13 cellular contexts compared by ENCODE assay signal in genomic region chr19:14407889-14408640, GRCh38. TPM values are rescaled to one million over a fixed set of nuclear protein-coding genes. Genes with fewer than 3 reads are reported as not detected.
DNase-seq lines count a peak whose midpoint lies in the region; ATAC-seq, FAIRE-seq and TF ChIP-seq lines count a peak whose summit lies in the region.
"Had no signal": no experiment of that assay in that cellular context is flagged by ENCODE, and none has a peak within 500 bp of the region (broad histone marks: within the 10 kb centered on the region; RNA-seq: fewer than 3 reads in every experiment).

No MANE protein-coding gene starts in this region.

- no peak overlapping the region for H3K4me3 ChIP-seq in A549
- H3K4me3 ChIP-seq in thyroid gland (replicated peaks in 1 of 3): no peak overlapping the region
- H3K4me3 ChIP-seq: left lung, thoracic aorta had no signal

- peaks cover 74% of the 10 kb centered on the region for H3K36me3 Mint-ChIP-seq in activated CD4-positive, alpha-beta T cell treated with anti-CD3 and anti-CD28 coated beads, Interleukin-2, amount 10 ng/mL, durations not matched to agents 7 days and 5 days (ENCODE audit: low read depth)
- peaks cover 100% of the 10 kb centered on the region for H3K36me3 Mint-ChIP-seq in effector memory CD8-positive, alpha-beta T cell (ENCODE audit: insufficient read depth)

- H3K4me2 ChIP-seq in A549: no peak overlapping the region

- peaks cover 62 to 65% of the 10 kb centered on the region in 2 donors for H3K36me3 ChIP-seq in thyroid gland

- no peak for FAIRE-seq in A549 (lab: Jason Lieb, UNC)

- no peaks in the 10 kb centered on the region for H3K9me3 ChIP-seq in A549
- no peaks in the 10 kb centered on the region for H3K9me3 ChIP-seq in thyroid gland
- H3K9me3 ChIP-seq: left lung, thoracic aorta had no signal

- peaks cover 37% of the 10 kb centered on the region for H3K4me1 Mint-ChIP-seq in activated CD4-positive, alpha-beta T cell treated with anti-CD3 and anti-CD28 coated beads, Interleukin-2, amount 10 ng/mL, durations not matched to agents 7 days and 5 days
- H3K4me1 Mint-ChIP-seq in effector memory CD8-positive, alpha-beta T cell (ENCODE audit: low read depth in 2 of 2): peaks cover 29 to 66% of the 10 kb centered on the region in 2 donors

- POLR2A ChIA-PET in A549 (lab: Yijun Ruan, JAX): interaction anchor here (0.6 kb wide), 1 partner anchor 26 kb away, joined by 3 read pairs; no protein-coding TSS in a partner anchor
- POLR2A ChIA-PET in activated CD4-positive, alpha-beta T cell treated with anti-CD3 and anti-CD28 coated beads, Interleukin-2, amount 10 ng/mL, durations not matched to agents 7 days and 5 days (lab: Charles Lee): no interaction called here

- in situ Hi-C loops in GM13977 (cut with MboI; ENCODE audit: low pct_unique_long_range_greater_than_20kb, low sequenced_read_pairs, unreplicated experiment): no loop called here

- CTCF ChIA-PET in A549 (lab: Yijun Ruan, JAX): interaction anchor here (3.9 kb wide), 1 partner anchor 47 kb away, joined by 22 read pairs; no protein-coding TSS in a partner anchor
- CTCF ChIA-PET in activated CD4-positive, alpha-beta T cell treated with anti-CD3 and anti-CD28 coated beads, Interleukin-2, amount 10 ng/mL, durations not matched to agents 7 days and 5 days (lab: Charles Lee): interaction anchor here (0.7 to 4.2 kb wide), 5 partner anchors 15 to 48 kb away, joined by 3 to 27 read pairs (median 6); partner anchors contain the start of gene ADGRE5

- no peak for TF ChIP-seq EP300 in A549 (IDR thresholded peaks at IDR 0.05)

- ATAC-seq in A549: peak; percentile 2 to 23; a peak in 4 of 6 replicates
- no peak for ATAC-seq in effector memory CD8-positive, alpha-beta T cell (replicated peaks)
- ATAC-seq in GM21390 (IDR thresholded peaks at IDR 0.05; ENCODE audit: unreplicated experiment): no peak
- ATAC-seq: left lung had no signal

- H3K27me3 ChIP-seq in thyroid gland: no peaks in the 10 kb centered on the region
- H3K27me3 ChIP-seq: left lung had no signal

- no peak for TF ChIP-seq RAD21 in A549 (conservative IDR thresholded peaks at IDR 0.05 in 1 of 2, IDR thresholded peaks at IDR 0.05 in 1 of 2)

- no peaks in the 10 kb centered on the region for H3K27me3 Mint-ChIP-seq in activated CD4-positive, alpha-beta T cell treated with anti-CD3 and anti-CD28 coated beads, Interleukin-2, amount 10 ng/mL, durations not matched to agents 7 days and 5 days
- no peaks in the 10 kb centered on the region for H3K27me3 Mint-ChIP-seq in effector memory CD8-positive, alpha-beta T cell

- no peaks in the 10 kb centered on the region for H3K9me3 Mint-ChIP-seq in activated CD4-positive, alpha-beta T cell treated with anti-CD3 and anti-CD28 coated beads, Interleukin-2, amount 10 ng/mL, durations not matched to agents 7 days and 5 days
- no peaks in the 10 kb centered on the region for H3K9me3 Mint-ChIP-seq in effector memory CD8-positive, alpha-beta T cell

- WGBS in A549 (ENCODE audit: missing lambda C conversion rate): 84% methylated on average over 14 of the region's 21 CpGs
- WGBS in thyroid gland, 2 donors: 87 to 91% methylated on average over 13 to 20 of the region's 21 CpGs

- intact Hi-C loops in thyroid gland (cut with DNase I): no loop called here

- H3K27ac Mint-ChIP-seq in activated CD4-positive, alpha-beta T cell treated with anti-CD3 and anti-CD28 coated beads, Interleukin-2, amount 10 ng/mL, durations not matched to agents 7 days and 5 days: peak overlapping the region; percentile 25
- peak overlapping the region; percentile 94 to 98 for H3K27ac Mint-ChIP-seq in effector memory CD8-positive, alpha-beta T cell

- TF ChIP-seq POLR2A in A549 (IDR thresholded peaks at IDR 0.05; ENCODE audit: low read length) (no peak), thyroid gland (IDR thresholded peaks at IDR 0.05) (no peak)

- H3K4me1 ChIP-seq in A549 (no peaks in the 10 kb centered on the region), thyroid gland (no peaks in the 10 kb centered on the region)

- no peak for DNase-seq in A549 (ENCODE audit: low read depth in 1 of 2, low spot score in 1 of 2)
- DNase-seq in GM13977 (ENCODE audit: low spot score): peak; percentile 20
- no peak for DNase-seq in activated CD4-positive, alpha-beta T cell treated with anti-CD3 and anti-CD28 coated beads, Interleukin-2, amount 10 ng/mL, durations not matched to agents 7 days and 5 days
- peak; percentile 21 to 38 (median 28) for DNase-seq in effector memory CD8-positive, alpha-beta T cell
- no peak for DNase-seq in NCI-H2171 (lab: John Stamatoyannopoulos, UW)
- no peak for DNase-seq in thyroid gland
- no peak for DNase-seq in iPS-NIHi7 (ENCODE audit: extremely low spot score)
- DNase-seq: C1 segment of cervical spinal cord; effector memory CD4-positive, alpha-beta T cell; left lung; NCI-H1417 had no signal

- no peak overlapping the region for H3K4me3 Mint-ChIP-seq in activated CD4-positive, alpha-beta T cell treated with anti-CD3 and anti-CD28 coated beads, Interleukin-2, amount 10 ng/mL, durations not matched to agents 7 days and 5 days
- peak overlapping the region; percentile 68 to 82 for H3K4me3 Mint-ChIP-seq in effector memory CD8-positive, alpha-beta T cell

- H3K27ac ChIP-seq in A549 (no peak overlapping the region), thyroid gland (no peak overlapping the region)
- H3K27ac ChIP-seq: thoracic aorta had no signal

- TF ChIP-seq CTCF in A549 (IDR thresholded peaks at IDR 0.05) (no peak), GM13977 (IDR thresholded peaks at IDR 0.05; ENCODE audit: extremely low read depth, insufficient read depth, missing control alignments) (no peak), thyroid gland (IDR thresholded peaks at IDR 0.05) (no peak)

TF ChIP-seq in A549, 52 proteins besides CTCF, POLR2A, EP300 and RAD21:
- no peak for TF ChIP-seq ATOH8 (CRISPR knock-in tag; IDR thresholded peaks at IDR 0.05; ENCODE audit: low read depth)
- TF ChIP-seq ZC3H11A (IDR thresholded peaks at IDR 0.05): no peak
- TF ChIP-seq REST (IDR thresholded peaks at IDR 0.05): no peak
- TF ChIP-seq POLR2AphosphoS2 (conservative IDR thresholded peaks at IDR 0.05; ENCODE audit: low read length): peak; percentile 88; the same call in 1 of the 2 replicates

RNA-seq across cellular contexts. Expression of gene DDX39A, which starts 11.1 kb away (rescaled TPM):
- 57.9 and 59.0 TPM in 2 replicates for polyA plus RNA-seq in A549 (2011; rRNA removed)
- polyA plus RNA-seq in A549 (2012; cell fraction: cytosol; rRNA removed): 172 and 176 TPM in 2 replicates
- 636 and 678 TPM in 2 replicates for polyA plus RNA-seq in A549 (2012; cell fraction: nucleus; rRNA removed)
- polyA plus RNA-seq in A549 (2017; fragmentation: RNase III; extraction: RNeasy Plus Mini Kit Qiagen cat#74134 plus additional on column Dnase treatment): 110 to 118 TPM (median 112 TPM) in 3 replicates
- 58.9 and 69.4 TPM in 2 replicates for polyA minus RNA-seq in A549 (2011; rRNA and poly(A)+ RNA removed)
- 100 to 1,000 TPM; 232 to 269 TPM for total RNA-seq in activated CD4-positive, alpha-beta T cell treated with anti-CD3 and anti-CD28 coated beads, Interleukin-2, amount 10 ng/mL, durations not matched to agents 7 days and 5 days
- 10 to 100 TPM; 53.3 to 89.7 (median 59.7) TPM for total RNA-seq in thyroid gland

RNA-seq across cellular contexts. Expression of gene PKN1, which starts 25.0 kb away (rescaled TPM):
- polyA plus RNA-seq in A549 (2011; rRNA removed) (26.5 and 33.4 TPM in 2 replicates), A549 (2017; fragmentation: RNase III; extraction: RNeasy Plus Mini Kit Qiagen cat#74134 plus additional on column Dnase treatment) (37.3 to 45.8 TPM (median 41.7 TPM) in 3 replicates)
- polyA plus RNA-seq in A549 (2012; cell fraction: cytosol; rRNA removed): 52.0 and 53.8 TPM in 2 replicates
- polyA plus RNA-seq in A549 (2012; cell fraction: nucleus; rRNA removed): 57.1 and 61.2 TPM in 2 replicates
- polyA minus RNA-seq in A549 (2011; rRNA and poly(A)+ RNA removed): 82.9 and 96.8 TPM in 2 replicates
- total RNA-seq in activated CD4-positive, alpha-beta T cell treated with anti-CD3 and anti-CD28 coated beads, Interleukin-2, amount 10 ng/mL, durations not matched to agents 7 days and 5 days: 100 to 1,000 TPM; 238 to 242 TPM
- 10 to 100 TPM; 66.5 to 79.8 (median 74.2) TPM for total RNA-seq in thyroid gland

RNA-seq across cellular contexts. Expression of gene ADGRE5, which starts 26.8 kb away (rescaled TPM):
- polyA plus RNA-seq in A549 (2011; rRNA removed): 16.9 and 19.8 TPM in 2 replicates
- 17.8 and 21.7 TPM in 2 replicates for polyA plus RNA-seq in A549 (2012; cell fraction: cytosol; rRNA removed)
- 86.3 and 101 TPM in 2 replicates for polyA plus RNA-seq in A549 (2012; cell fraction: nucleus; rRNA removed)
- 32.8 to 34.1 TPM (median 33.1 TPM) in 3 replicates for polyA plus RNA-seq in A549 (2017; fragmentation: RNase III; extraction: RNeasy Plus Mini Kit Qiagen cat#74134 plus additional on column Dnase treatment)
- polyA minus RNA-seq in A549 (2011; rRNA and poly(A)+ RNA removed): 20.7 and 24.9 TPM in 2 replicates
- 100 to 1,000 TPM; 304 to 310 TPM for total RNA-seq in activated CD4-positive, alpha-beta T cell treated with anti-CD3 and anti-CD28 coated beads, Interleukin-2, amount 10 ng/mL, durations not matched to agents 7 days and 5 days
- total RNA-seq in thyroid gland: 10 to 100 TPM; 35.7 to 63.4 (median 37.8) TPM

Comparison
In these comparisons a context has a peak if more than half of its experiments do, and no peak if none do; other contexts are left out.
1. ATAC-seq: peak in A549 (2 of 2); none in effector memory CD8-positive, alpha-beta T cell (single experiment) and GM21390 (single experiment).
2. DNase-seq: peak in GM13977 (single experiment) and effector memory CD8-positive, alpha-beta T cell (3 of 3); none in A549 (0 of 2), activated CD4-positive, alpha-beta T cell treated with anti-CD3 and anti-CD28 coated beads, Interleukin-2, amount 10 ng/mL, durations not matched to agents 7 days and 5 days (single experiment), NCI-H2171 (single experiment), thyroid gland (0 of 2) and iPS-NIHi7 (single experiment).
3. RNA of gene ADGRE5, which starts 26.8 kb away (total RNA-seq): 304 to 310 TPM in activated CD4-positive, alpha-beta T cell treated with anti-CD3 and anti-CD28 coated beads, Interleukin-2, amount 10 ng/mL, durations not matched to agents 7 days and 5 days; 35.7 to 63.4 TPM in thyroid gland; every median in the first group is over 4 times any median in the second.